Comparison of ENCODE assay signal across 23 cellular contexts in the genomic region with DNA sequence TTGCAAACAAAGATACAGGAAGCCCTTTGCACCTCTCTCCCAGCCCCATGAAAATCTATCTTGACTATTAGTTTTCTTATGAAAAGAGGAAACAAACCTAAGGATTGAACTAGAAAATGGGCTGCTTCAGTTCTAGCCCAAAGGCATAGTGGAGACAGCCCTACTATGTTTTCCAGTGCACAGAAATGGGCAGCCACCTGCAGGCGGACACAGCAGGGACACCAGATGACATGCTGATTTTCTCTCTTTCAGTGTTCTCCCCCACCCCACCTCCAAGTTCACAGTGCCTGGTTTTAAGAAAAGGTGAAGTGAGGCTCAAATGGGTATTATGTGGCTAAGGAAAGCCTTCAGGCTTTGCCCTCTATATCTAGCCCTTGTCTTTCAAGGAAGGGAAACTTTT.
"Had no signal": no experiment of that assay in that cellular context is flagged by ENCODE, and none has a peak within 500 bp of the region (broad histone marks: within the 10 kb centered on the region; RNA-seq: fewer than 3 reads in every experiment).

No MANE protein-coding gene starts in this region.

- H3K27ac ChIP-seq: ascending aorta, breast epithelium, heart left ventricle, psoas muscle, testis, upper lobe of right lung had no signal

- H3K9me3 Mint-ChIP-seq: activated naive CD4-positive, alpha-beta T cell treated with anti-CD3 and anti-CD28 coated beads, Interleukin-2, amount 50 U/mL, for 24 hours; activated T-cell treated with anti-CD3 and anti-CD28 coated beads, Interleukin-2, amount 50 U/mL, for 72 hours; natural killer cell treated with Interleukin-12 subunit alpha and Interleukin-12 subunit beta and Interleukin-15 and Interleukin-18, amount 100 ng/mL, for 72 hours; stimulated activated memory B cell treated with anti-CD40 and anti-IgM and Interleukin-4, amounts not matched to agents 10 μg/mL and 1 μg/mL and 100 μg/mL, for 72 hours; T-helper 1 cell treated with Interleukin-12 subunit alpha and Interleukin-12 subunit beta and Interleukin-4 antibody, amounts not matched to agents 30 μg/mL and 1 μg/mL, for 36 hours had no signal

- H3K36me3 ChIP-seq: ascending aorta, breast epithelium, esophagus muscularis mucosa, gastroesophageal sphincter, heart left ventricle, upper lobe of right lung had no signal

- H3K36me3 Mint-ChIP-seq: activated naive CD4-positive, alpha-beta T cell treated with anti-CD3 and anti-CD28 coated beads, Interleukin-2, amount 50 U/mL, for 24 hours; natural killer cell treated with Interleukin-12 subunit alpha and Interleukin-12 subunit beta and Interleukin-15 and Interleukin-18, amount 100 ng/mL, for 72 hours; stimulated activated memory B cell treated with anti-CD40 and anti-IgM and Interleukin-4, amounts not matched to agents 10 μg/mL and 1 μg/mL and 100 μg/mL, for 72 hours had no signal

- H3K4me3 Mint-ChIP-seq: activated naive CD4-positive, alpha-beta T cell treated with anti-CD3 and anti-CD28 coated beads, Interleukin-2, amount 50 U/mL, for 24 hours; activated T-cell treated with anti-CD3 and anti-CD28 coated beads, Interleukin-2, amount 50 U/mL, for 72 hours; natural killer cell treated with Interleukin-12 subunit alpha and Interleukin-12 subunit beta and Interleukin-15 and Interleukin-18, amount 100 ng/mL, for 72 hours; stimulated activated memory B cell treated with anti-CD40 and anti-IgM and Interleukin-4, amounts not matched to agents 10 μg/mL and 1 μg/mL and 100 μg/mL, for 72 hours; T-helper 1 cell treated with Interleukin-12 subunit alpha and Interleukin-12 subunit beta and Interleukin-4 antibody, amounts not matched to agents 30 μg/mL and 1 μg/mL, for 36 hours had no signal

- DNase-seq: activated CD4-positive, alpha-beta T cell treated with anti-CD3 and anti-CD28 coated beads, Interleukin-2, amount 50 U/mL, for 1 hour; activated CD4-positive, CD25-positive, alpha-beta regulatory T cell treated with anti-CD3 and anti-CD28 coated beads, Interleukin-2, amount 50 U/mL, for 72 hours; activated gamma-delta T cell; activated T-cell treated with anti-CD3 and anti-CD28 coated beads, Interleukin-2, amount 50 U/mL, for 72 hours; cerebellar nuclear complex; cortex of kidney; effector CD8-positive, alpha-beta T cell; heart left ventricle; islet precursor cell; psoas muscle; small intestine; stimulated activated CD4-positive, alpha-beta T cell treated with anti-CD3 and anti-CD28 coated beads, Interleukin-4, amount 100 ng/mL, for 4 hours; testis; upper lobe of right lung had no signal

- H3K4me1 Mint-ChIP-seq: activated naive CD4-positive, alpha-beta T cell treated with anti-CD3 and anti-CD28 coated beads, Interleukin-2, amount 50 U/mL, for 24 hours; stimulated activated memory B cell treated with anti-CD40 and anti-IgM and Interleukin-4, amounts not matched to agents 10 μg/mL and 1 μg/mL and 100 μg/mL, for 72 hours had no signal

- H3K4me1 ChIP-seq: ascending aorta, breast epithelium, heart left ventricle, psoas muscle, testis, upper lobe of right lung had no signal

- H3K27me3 ChIP-seq: ascending aorta, breast epithelium, esophagus muscularis mucosa, gastroesophageal sphincter, heart left ventricle, testis, upper lobe of right lung had no signal

- H3K27me3 Mint-ChIP-seq: activated naive CD4-positive, alpha-beta T cell treated with anti-CD3 and anti-CD28 coated beads, Interleukin-2, amount 50 U/mL, for 24 hours; natural killer cell treated with Interleukin-12 subunit alpha and Interleukin-12 subunit beta and Interleukin-15 and Interleukin-18, amount 100 ng/mL, for 72 hours; stimulated activated memory B cell treated with anti-CD40 and anti-IgM and Interleukin-4, amounts not matched to agents 10 μg/mL and 1 μg/mL and 100 μg/mL, for 72 hours had no signal

- H3K4me3 ChIP-seq: ascending aorta, breast epithelium, esophagus muscularis mucosa, gastroesophageal sphincter, heart left ventricle, lung, psoas muscle, testis, upper lobe of right lung had no signal

- H3K27ac Mint-ChIP-seq: activated naive CD4-positive, alpha-beta T cell treated with anti-CD3 and anti-CD28 coated beads, Interleukin-2, amount 50 U/mL, for 24 hours; activated T-cell treated with anti-CD3 and anti-CD28 coated beads, Interleukin-2, amount 50 U/mL, for 72 hours; natural killer cell treated with Interleukin-12 subunit alpha and Interleukin-12 subunit beta and Interleukin-15 and Interleukin-18, amount 100 ng/mL, for 72 hours; stimulated activated memory B cell treated with anti-CD40 and anti-IgM and Interleukin-4, amounts not matched to agents 10 μg/mL and 1 μg/mL and 100 μg/mL, for 72 hours; T-helper 1 cell treated with Interleukin-12 subunit alpha and Interleukin-12 subunit beta and Interleukin-4 antibody, amounts not matched to agents 30 μg/mL and 1 μg/mL, for 36 hours had no signal

- H3K9me3 ChIP-seq: ascending aorta, breast epithelium, esophagus muscularis mucosa, gastroesophageal sphincter, heart left ventricle, psoas muscle, testis, upper lobe of right lung had no signal
